31 cellular contexts compared by ENCODE assay signal in genomic region chr12:39571351-39571750, GRCh38. TPM values are rescaled to one million over a fixed set of nuclear protein-coding genes. Genes with fewer than 3 reads are reported as not detected.
"Had no signal": no experiment of that assay in that cellular context is flagged by ENCODE, and none has a peak within 500 bp of the region (broad histone marks: within the 10 kb centered on the region; RNA-seq: fewer than 3 reads in every experiment).

No MANE protein-coding gene starts in this region.

- H3K4me3 ChIP-seq: adrenal gland, ascending aorta, colonic mucosa, gastrocnemius medialis, heart left ventricle had no signal

- H3K4me1 ChIP-seq: adrenal gland, ascending aorta, colonic mucosa, foreskin keratinocyte, gastrocnemius medialis, heart left ventricle had no signal

- H3K36me3 ChIP-seq: adrenal gland, ascending aorta, colonic mucosa, gastrocnemius medialis had no signal

- DNase-seq: activated CD4-positive, alpha-beta memory T cell treated with anti-CD3 and anti-CD28 coated beads, Interleukin-2, amount 10 ng/mL, durations not matched to agents 7 days and 5 days; activated CD4-positive, alpha-beta T cell treated with anti-CD3 and anti-CD28 coated beads for 36 hours; activated CD4-positive, alpha-beta T cell treated with anti-CD3 and anti-CD28 coated beads, Interleukin-2, amount 10 ng/mL, durations not matched to agents 7 days and 5 days; activated CD4-positive, alpha-beta T cell treated with anti-CD3 and anti-CD28 coated beads, Interleukin-2, amount 50 U/mL, for 4 hours; activated CD4-positive, CD25-positive, alpha-beta regulatory T cell; activated CD4-positive, CD25-positive, alpha-beta regulatory T cell treated with anti-CD3 and anti-CD28 coated beads, Interleukin-2, amount 50 U/mL, for 72 hours; activated CD8-positive, alpha-beta memory T cell treated with anti-CD3 and anti-CD28 coated beads, Interleukin-2, amount 50 U/mL, for 48 hours; activated gamma-delta T cell treated with Interleukin-2 at 50 U/mL for 16 hours; activated naive CD4-positive, alpha-beta T cell treated with Interleukin-2 at 50 U/mL for 16 hours; activated naive CD8-positive, alpha-beta T cell treated with anti-CD3 and anti-CD28 coated beads for 36 hours; activated naive CD8-positive, alpha-beta T cell treated with anti-CD3 and anti-CD28 coated beads, Interleukin-2, amount 50 U/mL, for 24 hours; activated T-cell treated with anti-CD3 and anti-CD28 coated beads for 4 hours; activated T-cell treated with anti-CD3 and anti-CD28 coated beads, Interleukin-2, amount 50 U/mL, for 24 hours; activated T-cell treated with anti-CD3 and anti-CD28 coated beads, Interleukin-2, amount 50 U/mL, for 72 hours; adrenal gland; caudate nucleus; cerebellar nuclear complex; colonic mucosa; effector CD8-positive, alpha-beta T cell; foreskin keratinocyte; gastrocnemius medialis; glutamatergic neuron; heart left ventricle; T-helper 2 cell had no signal

- H3K4me1 Mint-ChIP-seq: activated naive CD4-positive, alpha-beta T cell treated with anti-CD3 and anti-CD28 coated beads, Interleukin-2, amount 50 U/mL, for 24 hours had no signal

- H3K27me3 ChIP-seq: adrenal gland, ascending aorta, colonic mucosa, foreskin keratinocyte, gastrocnemius medialis, heart left ventricle had no signal

- ATAC-seq: activated CD4-positive, alpha-beta T cell treated with anti-CD3 and anti-CD28 coated beads for 36 hours; activated naive CD8-positive, alpha-beta T cell treated with anti-CD3 and anti-CD28 coated beads, Interleukin-2, amount 50 U/mL, for 24 hours; activated T-cell treated with anti-CD3 and anti-CD28 coated beads, Interleukin-2, amount 50 U/mL, for 72 hours; esophagus mucosa; foreskin keratinocyte; gastrocnemius medialis; heart left ventricle had no signal

- H3K27me3 Mint-ChIP-seq: activated CD4-positive, alpha-beta memory T cell treated with anti-CD3 and anti-CD28 coated beads, Interleukin-2, amount 10 ng/mL, durations not matched to agents 7 days and 5 days; activated CD4-positive, alpha-beta T cell treated with anti-CD3 and anti-CD28 coated beads for 36 hours; activated CD4-positive, alpha-beta T cell treated with anti-CD3 and anti-CD28 coated beads, Interleukin-2, amount 10 ng/mL, durations not matched to agents 7 days and 5 days; activated naive CD4-positive, alpha-beta T cell treated with anti-CD3 and anti-CD28 coated beads, Interleukin-2, amount 50 U/mL, for 24 hours; activated naive CD8-positive, alpha-beta T cell treated with anti-CD3 and anti-CD28 coated beads for 36 hours; activated naive CD8-positive, alpha-beta T cell treated with anti-CD3 and anti-CD28 coated beads, Interleukin-2, amount 50 U/mL, for 24 hours; activated T-cell treated with anti-CD3 and anti-CD28 coated beads, Interleukin-2, amount 50 U/mL, for 24 hours; brain had no signal

- H3K27ac Mint-ChIP-seq: activated CD4-positive, alpha-beta memory T cell treated with anti-CD3 and anti-CD28 coated beads, Interleukin-2, amount 10 ng/mL, durations not matched to agents 7 days and 5 days; activated CD4-positive, alpha-beta T cell treated with anti-CD3 and anti-CD28 coated beads for 36 hours; activated CD4-positive, alpha-beta T cell treated with anti-CD3 and anti-CD28 coated beads, Interleukin-2, amount 10 ng/mL, durations not matched to agents 7 days and 5 days; activated naive CD4-positive, alpha-beta T cell treated with anti-CD3 and anti-CD28 coated beads, Interleukin-2, amount 50 U/mL, for 24 hours; activated naive CD8-positive, alpha-beta T cell treated with anti-CD3 and anti-CD28 coated beads for 36 hours; activated naive CD8-positive, alpha-beta T cell treated with anti-CD3 and anti-CD28 coated beads, Interleukin-2, amount 50 U/mL, for 24 hours; activated T-cell treated with anti-CD3 and anti-CD28 coated beads, Interleukin-2, amount 50 U/mL, for 24 hours; activated T-cell treated with anti-CD3 and anti-CD28 coated beads, Interleukin-2, amount 50 U/mL, for 72 hours had no signal

- H3K27ac ChIP-seq: adrenal gland, ascending aorta, colonic mucosa, foreskin keratinocyte, gastrocnemius medialis, heart left ventricle had no signal

- H3K4me3 Mint-ChIP-seq: activated CD4-positive, alpha-beta memory T cell treated with anti-CD3 and anti-CD28 coated beads, Interleukin-2, amount 10 ng/mL, durations not matched to agents 7 days and 5 days; activated CD4-positive, alpha-beta T cell treated with anti-CD3 and anti-CD28 coated beads for 36 hours; activated CD4-positive, alpha-beta T cell treated with anti-CD3 and anti-CD28 coated beads, Interleukin-2, amount 10 ng/mL, durations not matched to agents 7 days and 5 days; activated naive CD4-positive, alpha-beta T cell treated with anti-CD3 and anti-CD28 coated beads, Interleukin-2, amount 50 U/mL, for 24 hours; activated naive CD8-positive, alpha-beta T cell treated with anti-CD3 and anti-CD28 coated beads for 36 hours; activated naive CD8-positive, alpha-beta T cell treated with anti-CD3 and anti-CD28 coated beads, Interleukin-2, amount 50 U/mL, for 24 hours; activated T-cell treated with anti-CD3 and anti-CD28 coated beads, Interleukin-2, amount 50 U/mL, for 24 hours; activated T-cell treated with anti-CD3 and anti-CD28 coated beads, Interleukin-2, amount 50 U/mL, for 72 hours; brain had no signal

- H3K9me3 ChIP-seq: adrenal gland, colonic mucosa, gastrocnemius medialis had no signal

RNA-seq across cellular contexts. Expression of gene ABCD2, which starts 48.3 kb away (rescaled TPM):
- total RNA-seq: dermis microvascular lymphatic vessel endothelial cell, endothelial cell of umbilical vein, epithelial cell of proximal tubule had no signal
- polyA plus RNA-seq: endothelial cell of umbilical vein had no signal
